Comparison of ENCODE assay signal across 18 cellular contexts in the genomic region with DNA sequence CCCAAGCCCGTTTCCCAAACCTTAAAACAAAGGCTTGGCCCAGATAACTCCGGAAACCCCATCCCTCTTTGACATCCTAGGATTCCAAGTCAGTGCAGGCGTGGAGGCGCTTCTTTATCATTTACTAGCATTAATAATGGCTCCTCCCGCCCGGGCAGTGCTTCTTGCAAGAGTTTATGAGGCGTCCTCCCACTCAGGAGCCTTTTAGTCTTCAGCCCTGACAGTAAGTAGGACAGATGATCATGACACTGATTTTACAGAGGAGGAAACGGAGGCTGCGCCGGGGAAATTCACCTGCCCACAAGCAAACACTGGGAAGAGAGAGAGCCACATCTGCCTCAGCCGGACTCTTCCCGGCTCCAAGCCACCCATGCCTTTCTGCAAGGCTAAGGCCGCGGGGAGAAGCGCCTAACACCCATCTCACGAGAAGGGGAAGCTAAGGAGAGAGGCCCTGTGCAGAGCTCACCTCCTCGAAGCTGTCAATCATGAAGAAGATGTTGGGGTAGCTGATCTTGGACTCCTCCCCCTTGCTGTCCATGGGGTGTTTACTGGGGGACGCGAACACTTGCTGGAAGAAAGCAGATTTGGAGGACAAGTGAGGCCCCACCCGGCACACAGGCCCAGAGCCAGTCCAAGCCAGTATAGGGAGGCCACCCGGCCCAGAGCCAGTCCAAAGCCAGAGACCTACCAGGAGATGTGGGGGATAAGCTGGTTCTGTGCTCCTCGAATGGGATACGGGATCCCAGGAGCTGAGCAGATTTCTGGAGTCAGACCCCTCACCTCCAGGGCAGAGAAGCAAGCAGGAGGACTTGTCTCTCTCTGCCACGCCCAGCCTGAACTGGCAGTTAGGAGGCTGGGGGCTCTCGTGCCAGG. TPM values are rescaled to one million over a fixed set of nuclear protein-coding genes. Genes with fewer than 3 reads are reported as not detected.
DNase-seq lines count a peak whose midpoint lies in the region; ATAC-seq, FAIRE-seq and TF ChIP-seq lines count a peak whose summit lies in the region.
"Had no signal": no experiment of that assay in that cellular context is flagged by ENCODE, and none has a peak within 500 bp of the region (broad histone marks: within the 10 kb centered on the region; RNA-seq: fewer than 3 reads in every experiment).

No MANE protein-coding gene starts in this region.

- DNase-seq in activated effector memory CD4-positive, alpha-beta T cell treated with anti-CD3 and anti-CD28 coated beads, Interleukin-2, amount 50 U/mL, for 16 hours, result peak; percentile 45
- no peak for DNase-seq in activated effector memory CD4-positive, alpha-beta T cell treated with Interleukin-2 at 50 U/mL for 16 hours
- peak in 23 of 61 donors; percentile 19 to 92 (median 48) for DNase-seq in caudate nucleus (lab: John Stamatoyannopoulos, UW)
- no peak for DNase-seq in mesothelial cell of epicardium (ENCODE audit: low spot score in 2 of 2, unreplicated experiment in 2 of 2)
- DNase-seq in stimulated activated naive B cell treated with anti-CD40 and anti-IgM and Interleukin-4, amounts not matched to agents 10 μg/mL and 1 μg/mL and 100 μg/mL, for 72 hours, result no peak
- DNase-seq in NCI-H1694 treated with DMSO at 0.1 percent for 48 hours (lab: John Stamatoyannopoulos, UW), result no peak
- DNase-seq in testis, result no peak
- DNase-seq in RCC 7860 (ENCODE audit: low spot score), result no peak
- DNase-seq: 8988T; CD8-positive, alpha-beta T cell; NCI-H1417; NCI-H1930; NCI-H2171; NCI-H446; NCI-H69 had no signal

- FAIRE-seq in RCC 7860 (lab: Jason Lieb, UNC), result no peak
- FAIRE-seq: H54, HTR-8/SVneo had no signal

- peaks cover 3% of the 10 kb centered on the region for H3K27me3 Mint-ChIP-seq in mesothelial cell of epicardium (ENCODE audit: low read depth)
- no peaks in the 10 kb centered on the region for H3K27me3 Mint-ChIP-seq in stimulated activated naive B cell treated with anti-CD40 and anti-IgM and Interleukin-4, amounts not matched to agents 10 μg/mL and 1 μg/mL and 100 μg/mL, for 72 hours

- peak overlapping the region; percentile 16 for H3K27ac ChIP-seq in caudate nucleus (ENCODE audit: low read depth, low read length)
- H3K27ac ChIP-seq in testis, result peak overlapping the region in 1 of 2 donors; percentile 24
- H3K27ac ChIP-seq: HL-60 had no signal

- H3K4me1 ChIP-seq in testis, result peaks cover 18% of the 10 kb centered on the region

- H3K36me3 ChIP-seq in testis (ENCODE audit: low read depth, missing control alignments), result no peaks in the 10 kb centered on the region

- H3K27me3 ChIP-seq in testis, result no peaks in the 10 kb centered on the region

- H3K36me3 Mint-ChIP-seq in mesothelial cell of epicardium, result peaks cover 7% of the 10 kb centered on the region
- H3K36me3 Mint-ChIP-seq in stimulated activated naive B cell treated with anti-CD40 and anti-IgM and Interleukin-4, amounts not matched to agents 10 μg/mL and 1 μg/mL and 100 μg/mL, for 72 hours, result peaks cover 23 to 47% of the 10 kb centered on the region in 2 donors

- no peak overlapping the region for H3K4me3 Mint-ChIP-seq in mesothelial cell of epicardium
- H3K4me3 Mint-ChIP-seq in stimulated activated naive B cell treated with anti-CD40 and anti-IgM and Interleukin-4, amounts not matched to agents 10 μg/mL and 1 μg/mL and 100 μg/mL, for 72 hours, result no peak overlapping the region
- H3K4me3 Mint-ChIP-seq: CD8-positive, alpha-beta T cell had no signal

- TF ChIP-seq CTCF in mesothelial cell of epicardium (IDR thresholded peaks at IDR 0.05; ENCODE audit: unreplicated experiment) (no peak), testis (IDR thresholded peaks at IDR 0.05) (no peak)

- H3K4me1 Mint-ChIP-seq in mesothelial cell of epicardium, result peaks cover 28% of the 10 kb centered on the region
- H3K4me1 Mint-ChIP-seq in stimulated activated naive B cell treated with anti-CD40 and anti-IgM and Interleukin-4, amounts not matched to agents 10 μg/mL and 1 μg/mL and 100 μg/mL, for 72 hours, result peaks cover 7% of the 10 kb centered on the region in 2 donors

- TF ChIP-seq POLR2A in testis (IDR thresholded peaks at IDR 0.05), result no peak

- no peak for ATAC-seq in stimulated activated naive B cell treated with anti-CD40 and anti-IgM and Interleukin-4, amounts not matched to agents 10 μg/mL and 1 μg/mL and 100 μg/mL, for 72 hours (replicated peaks)
- ATAC-seq: CD8-positive, alpha-beta T cell had no signal

- no peak overlapping the region for H3K4me3 ChIP-seq in testis

- H3K9me3 Mint-ChIP-seq in mesothelial cell of epicardium, result no peaks in the 10 kb centered on the region
- no peaks in the 10 kb centered on the region for H3K9me3 Mint-ChIP-seq in stimulated activated naive B cell treated with anti-CD40 and anti-IgM and Interleukin-4, amounts not matched to agents 10 μg/mL and 1 μg/mL and 100 μg/mL, for 72 hours
- H3K9me3 Mint-ChIP-seq: CD8-positive, alpha-beta T cell had no signal

- H3K9me3 ChIP-seq in testis, result no peaks in the 10 kb centered on the region

- intact Hi-C loops in testis (cut with DNase I; ENCODE audit: low total_unique reads), result no loop called here

- WGBS in testis, 2 donors, result 76 to 86% methylated on average over 24 to 25 of the region's 25 CpGs

- H3K27ac Mint-ChIP-seq in mesothelial cell of epicardium, result peak overlapping the region; percentile 9
- H3K27ac Mint-ChIP-seq in stimulated activated naive B cell treated with anti-CD40 and anti-IgM and Interleukin-4, amounts not matched to agents 10 μg/mL and 1 μg/mL and 100 μg/mL, for 72 hours, result peak overlapping the region; percentile 14

RNA-seq across cellular contexts. Expression of a gene that starts 35.7 kb away (rescaled TPM):
- total RNA-seq in mesothelial cell of epicardium, result 31.1 to 32.1 TPM (median 31.4 TPM) in 3 replicates
- 10 to 100 TPM; 62.4 to 62.9 TPM for total RNA-seq in testis
- 77.5 TPM for polyA plus RNA-seq in testis (ENCODE audit: insufficient read depth, low read depth, low replicate concordance)

RNA-seq across cellular contexts. Expression of a gene that starts 41.3 kb away (rescaled TPM):
- total RNA-seq in mesothelial cell of epicardium (45.8 to 54.6 TPM (median 52.9 TPM) in 3 replicates), testis (100 to 1,000 TPM; 119 to 120 TPM)
- 66.2 TPM for polyA plus RNA-seq in testis (ENCODE audit: insufficient read depth, low read depth, low replicate concordance)
